23 cellular contexts compared by ENCODE assay signal in genomic region chr6:168161371-168161750, GRCh38.
"Had no signal": no experiment of that assay in that cellular context is flagged by ENCODE, and none has a peak within 500 bp of the region (broad histone marks: within the 10 kb centered on the region; RNA-seq: fewer than 3 reads in every experiment).

No MANE protein-coding gene starts in this region.

- DNase-seq: central memory CD4-positive, alpha-beta T cell; effector memory CD8-positive, alpha-beta T cell; esophagus squamous epithelium; foreskin keratinocyte; immature natural killer cell; kidney; occipital lobe; psoas muscle; retina; stimulated activated CD4-positive, alpha-beta T cell treated with anti-CD3 and anti-CD28 coated beads, Interleukin-2, amount 100 ng/mL, for 24 hours; stimulated activated CD4-positive, alpha-beta T cell treated with anti-CD3 and anti-CD28 coated beads, Interleukin-4, amount 100 ng/mL, for 4 hours; stimulated activated naive CD4-positive, alpha-beta T cell; thyroid gland had no signal

- H3K9me3 ChIP-seq: esophagus squamous epithelium, psoas muscle, suprapubic skin, thyroid gland had no signal

- H3K36me3 Mint-ChIP-seq: immature natural killer cell; mesothelial cell of epicardium; natural killer cell treated with Interleukin-12 subunit alpha and Interleukin-12 subunit beta and Interleukin-15 and Interleukin-18, amount 100 ng/mL, for 72 hours; type B pancreatic cell had no signal

- H3K4me1 Mint-ChIP-seq: immature natural killer cell had no signal

- H3K36me3 ChIP-seq: esophagus squamous epithelium, suprapubic skin, thyroid gland had no signal

- H3K27ac ChIP-seq: esophagus squamous epithelium, foreskin keratinocyte, parathyroid adenoma, psoas muscle, skin epidermis, suprapubic skin, thyroid gland had no signal

- ATAC-seq: effector memory CD8-positive, alpha-beta T cell; foreskin keratinocyte; left lobe of liver; psoas muscle; sciatic nerve had no signal

- H3K9me3 Mint-ChIP-seq: dendritic cell treated with granulocyte-macrophage colony-stimulating factor and Interleukin-4, amounts not matched to agents 40 ng/mL and 50 ng/mL, for 4 days; effector memory CD8-positive, alpha-beta T cell; immature natural killer cell; mesothelial cell of epicardium; natural killer cell treated with Interleukin-12 subunit alpha and Interleukin-12 subunit beta and Interleukin-15 and Interleukin-18, amount 100 ng/mL, for 72 hours; type B pancreatic cell had no signal

- H3K4me3 ChIP-seq: esophagus squamous epithelium, psoas muscle, skin epidermis, suprapubic skin, thyroid gland had no signal

- H3K4me1 ChIP-seq: foreskin keratinocyte, psoas muscle had no signal

- FAIRE-seq: kidney, urothelium cell line had no signal

- H3K27me3 ChIP-seq: suprapubic skin, thyroid gland had no signal

- H3K27ac Mint-ChIP-seq: dendritic cell treated with granulocyte-macrophage colony-stimulating factor and Interleukin-4, amounts not matched to agents 40 ng/mL and 50 ng/mL, for 4 days; effector memory CD8-positive, alpha-beta T cell; immature natural killer cell; mesothelial cell of epicardium; natural killer cell treated with Interleukin-12 subunit alpha and Interleukin-12 subunit beta and Interleukin-15 and Interleukin-18, amount 100 ng/mL, for 72 hours; type B pancreatic cell had no signal

- H3K4me3 Mint-ChIP-seq: dendritic cell treated with granulocyte-macrophage colony-stimulating factor and Interleukin-4, amounts not matched to agents 40 ng/mL and 50 ng/mL, for 4 days; effector memory CD8-positive, alpha-beta T cell; immature natural killer cell; mesothelial cell of epicardium; natural killer cell treated with Interleukin-12 subunit alpha and Interleukin-12 subunit beta and Interleukin-15 and Interleukin-18, amount 100 ng/mL, for 72 hours; type B pancreatic cell had no signal
